In the genomic region with DNA sequence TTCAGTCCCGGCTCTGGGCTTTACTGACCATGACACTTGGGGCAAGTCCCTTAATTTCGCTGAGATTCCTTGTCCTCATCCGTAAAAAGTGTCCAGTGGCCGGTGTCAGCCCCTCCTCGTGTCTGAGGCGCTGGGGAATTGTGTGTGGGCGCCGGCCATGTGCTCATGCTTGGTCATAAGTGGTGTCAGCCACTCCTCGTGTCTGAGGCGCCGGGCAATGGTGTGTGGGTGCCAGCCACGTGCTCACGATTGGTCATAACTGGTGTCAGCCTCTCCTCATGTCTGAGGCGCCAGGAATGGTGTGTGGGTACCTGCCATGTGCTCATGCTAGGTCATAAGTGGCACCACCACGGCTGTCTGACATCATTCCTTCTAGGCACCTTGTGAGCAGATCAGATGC, we compare ENCODE assay signal across 24 cellular contexts. TPM values are rescaled to one million over a fixed set of nuclear protein-coding genes. Genes with fewer than 3 reads are reported as not detected.
DNase-seq lines count a peak whose midpoint lies in the region; ATAC-seq and TF ChIP-seq lines count a peak whose summit lies in the region.
"Had no signal": no experiment of that assay in that cellular context is flagged by ENCODE, and none has a peak within 500 bp of the region (broad histone marks: within the 10 kb centered on the region; RNA-seq: fewer than 3 reads in every experiment).

No MANE protein-coding gene starts in this region.

- H3K27ac ChIP-seq in RWPE1 = peak overlapping the region; percentile 53
- H3K27ac ChIP-seq: 22Rv1, BLaER1, C4-2B had no signal

- intact Hi-C loops in activated CD8-positive, alpha-beta T cell treated with anti-CD3 and anti-CD28 coated beads for 36 hours (cut with micrococcal nuclease) = loop anchor here (5.0 kb wide), 1 partner anchor 37 kb away; no protein-coding TSS in a partner anchor

- no peaks in the 10 kb centered on the region for H3K9me3 Mint-ChIP-seq in activated CD8-positive, alpha-beta T cell treated with anti-CD3 and anti-CD28 coated beads for 36 hours
- H3K9me3 Mint-ChIP-seq in activated CD8-positive, alpha-beta T cell treated with anti-CD3 and anti-CD28 coated beads, Interleukin-2, amount 10 ng/mL, durations not matched to agents 7 days and 5 days (ENCODE audit: insufficient read depth) = no peaks in the 10 kb centered on the region
- H3K9me3 Mint-ChIP-seq in chondrocyte (ENCODE audit: low read depth) (peaks cover 5% of the 10 kb centered on the region), WTC11 (peaks cover 16% of the 10 kb centered on the region)
- no peaks in the 10 kb centered on the region for H3K9me3 Mint-ChIP-seq in stimulated activated effector memory CD8-positive, alpha-beta T cell treated with anti-CD3 and anti-CD28 coated beads, Interleukin-12 subunit alpha, Interleukin-12 subunit beta, amount 100 ng/mL, for 72 hours
- H3K9me3 Mint-ChIP-seq: CD8-positive, alpha-beta T cell had no signal

- no peak overlapping the region for H3K27ac Mint-ChIP-seq in activated CD8-positive, alpha-beta T cell treated with anti-CD3 and anti-CD28 coated beads for 36 hours
- no peak overlapping the region for H3K27ac Mint-ChIP-seq in activated CD8-positive, alpha-beta T cell treated with anti-CD3 and anti-CD28 coated beads, Interleukin-2, amount 10 ng/mL, durations not matched to agents 7 days and 5 days
- H3K27ac Mint-ChIP-seq in chondrocyte (ENCODE audit: unreplicated experiment) (peak overlapping the region; percentile 22), WTC11 (no peak overlapping the region)
- H3K27ac Mint-ChIP-seq in stimulated activated effector memory CD8-positive, alpha-beta T cell treated with anti-CD3 and anti-CD28 coated beads, Interleukin-12 subunit alpha, Interleukin-12 subunit beta, amount 100 ng/mL, for 72 hours = no peak overlapping the region
- H3K27ac Mint-ChIP-seq: B cell; CD8-positive, alpha-beta T cell; GM23338; H9 had no signal

- H3K36me3 Mint-ChIP-seq in activated CD8-positive, alpha-beta T cell treated with anti-CD3 and anti-CD28 coated beads for 36 hours (ENCODE audit: low read depth) = no peaks in the 10 kb centered on the region
- H3K36me3 Mint-ChIP-seq in activated CD8-positive, alpha-beta T cell treated with anti-CD3 and anti-CD28 coated beads, Interleukin-2, amount 10 ng/mL, durations not matched to agents 7 days and 5 days (ENCODE audit: low read depth) = no peaks in the 10 kb centered on the region
- peaks cover 27% of the 10 kb centered on the region for H3K36me3 Mint-ChIP-seq in chondrocyte (ENCODE audit: low read depth)
- H3K36me3 Mint-ChIP-seq in stimulated activated effector memory CD8-positive, alpha-beta T cell treated with anti-CD3 and anti-CD28 coated beads, Interleukin-12 subunit alpha, Interleukin-12 subunit beta, amount 100 ng/mL, for 72 hours = peaks cover 6% of the 10 kb centered on the region
- no peaks in the 10 kb centered on the region for H3K36me3 Mint-ChIP-seq in WTC11
- H3K36me3 Mint-ChIP-seq: CD8-positive, alpha-beta T cell had no signal

- TF ChIP-seq CTCF in activated CD8-positive, alpha-beta T cell treated with anti-CD3 and anti-CD28 coated beads for 36 hours (IDR thresholded peaks at IDR 0.05) = no peak
- TF ChIP-seq CTCF in RWPE1 (conservative IDR thresholded peaks at IDR 0.05; ENCODE audit: low read depth) (no peak), chondrocyte (IDR thresholded peaks at IDR 0.05) (no peak), WTC11 (IDR thresholded peaks at IDR 0.05) (no peak)

- H3K4me3 Mint-ChIP-seq in activated CD8-positive, alpha-beta T cell treated with anti-CD3 and anti-CD28 coated beads for 36 hours = no peak overlapping the region
- no peak overlapping the region for H3K4me3 Mint-ChIP-seq in activated CD8-positive, alpha-beta T cell treated with anti-CD3 and anti-CD28 coated beads, Interleukin-2, amount 10 ng/mL, durations not matched to agents 7 days and 5 days
- H3K4me3 Mint-ChIP-seq in chondrocyte (ENCODE audit: unreplicated experiment) (no peak overlapping the region), WTC11 (no peak overlapping the region)
- no peak overlapping the region for H3K4me3 Mint-ChIP-seq in stimulated activated effector memory CD8-positive, alpha-beta T cell treated with anti-CD3 and anti-CD28 coated beads, Interleukin-12 subunit alpha, Interleukin-12 subunit beta, amount 100 ng/mL, for 72 hours
- H3K4me3 Mint-ChIP-seq: B cell; CD4-positive, CD25-positive, alpha-beta regulatory T cell; CD8-positive, alpha-beta T cell; GM23338; H9 had no signal

- peaks cover 7% of the 10 kb centered on the region for H3K27me3 Mint-ChIP-seq in activated CD8-positive, alpha-beta T cell treated with anti-CD3 and anti-CD28 coated beads for 36 hours
- peaks cover 33% of the 10 kb centered on the region for H3K27me3 Mint-ChIP-seq in activated CD8-positive, alpha-beta T cell treated with anti-CD3 and anti-CD28 coated beads, Interleukin-2, amount 10 ng/mL, durations not matched to agents 7 days and 5 days (ENCODE audit: low read depth)
- no peaks in the 10 kb centered on the region for H3K27me3 Mint-ChIP-seq in chondrocyte (ENCODE audit: low read depth)
- no peaks in the 10 kb centered on the region; the same call in 1 of the 2 replicates for H3K27me3 Mint-ChIP-seq in WTC11 (ENCODE audit: low read depth)

- POLR2A ChIA-PET in activated CD8-positive, alpha-beta T cell treated with anti-CD3 and anti-CD28 coated beads for 36 hours (lab: Charles Lee) = no interaction called here
- POLR2A ChIA-PET in activated CD8-positive, alpha-beta T cell treated with anti-CD3 and anti-CD28 coated beads, Interleukin-2, amount 10 ng/mL, durations not matched to agents 7 days and 5 days (lab: Charles Lee) = no interaction called here
- POLR2A ChIA-PET in RWPE1 (lab: Yijun Ruan, JAX; ENCODE audit: low non-redundant PET) (no interaction called here), WTC11 (lab: Charles Lee) (no interaction called here)

- no peak for ATAC-seq in activated CD8-positive, alpha-beta T cell treated with anti-CD3 and anti-CD28 coated beads for 36 hours
- no peak for ATAC-seq in activated CD8-positive, alpha-beta T cell treated with anti-CD3 and anti-CD28 coated beads, Interleukin-2, amount 10 ng/mL, durations not matched to agents 7 days and 5 days
- ATAC-seq in stimulated activated effector memory CD8-positive, alpha-beta T cell treated with anti-CD3 and anti-CD28 coated beads, Interleukin-12 subunit alpha, Interleukin-12 subunit beta, amount 100 ng/mL, for 72 hours = peak; percentile 50
- ATAC-seq in HG02973 (IDR thresholded peaks at IDR 0.05; ENCODE audit: unreplicated experiment) = no peak
- ATAC-seq in WTC11 = no peak
- ATAC-seq: CD8-positive, alpha-beta T cell; GM23338; HCT116 had no signal

- H3K4me1 Mint-ChIP-seq in activated CD8-positive, alpha-beta T cell treated with anti-CD3 and anti-CD28 coated beads for 36 hours (ENCODE audit: low read depth) = peaks cover 24% of the 10 kb centered on the region
- H3K4me1 Mint-ChIP-seq in activated CD8-positive, alpha-beta T cell treated with anti-CD3 and anti-CD28 coated beads, Interleukin-2, amount 10 ng/mL, durations not matched to agents 7 days and 5 days (ENCODE audit: low read depth) = peaks cover 25% of the 10 kb centered on the region
- H3K4me1 Mint-ChIP-seq in chondrocyte (ENCODE audit: low read depth) = peaks cover 23% of the 10 kb centered on the region
- H3K4me1 Mint-ChIP-seq in stimulated activated effector memory CD8-positive, alpha-beta T cell treated with anti-CD3 and anti-CD28 coated beads, Interleukin-12 subunit alpha, Interleukin-12 subunit beta, amount 100 ng/mL, for 72 hours = peaks cover 38% of the 10 kb centered on the region
- no peaks in the 10 kb centered on the region for H3K4me1 Mint-ChIP-seq in WTC11
- H3K4me1 Mint-ChIP-seq: GM23338 had no signal

- CTCF ChIA-PET in activated CD8-positive, alpha-beta T cell treated with anti-CD3 and anti-CD28 coated beads for 36 hours (lab: Charles Lee) = interaction anchor here (2.3 kb wide), 1 partner anchor 46 kb away, joined by 19 read pairs; no protein-coding TSS in a partner anchor
- CTCF ChIA-PET in activated CD8-positive, alpha-beta T cell treated with anti-CD3 and anti-CD28 coated beads, Interleukin-2, amount 10 ng/mL, durations not matched to agents 7 days and 5 days (lab: Charles Lee) = interaction anchor here (7.3 kb wide), 1 partner anchor 44 kb away, joined by 71 read pairs; no protein-coding TSS in a partner anchor
- CTCF ChIA-PET in RWPE1 (lab: Yijun Ruan, JAX) (no interaction called here), WTC11 (lab: Charles Lee) (no interaction called here)

- peak; percentile 18 for DNase-seq in activated CD8-positive, alpha-beta T cell treated with anti-CD3 and anti-CD28 coated beads for 36 hours
- DNase-seq in activated CD8-positive, alpha-beta T cell treated with anti-CD3 and anti-CD28 coated beads, Interleukin-2, amount 10 ng/mL, durations not matched to agents 7 days and 5 days = no peak
- DNase-seq in RWPE1 (ENCODE audit: low spot score) (no peak), chondrocyte (ENCODE audit: low spot score) (no peak), dedifferentiated amniotic fluid mesenchymal stem cell (ENCODE audit: extremely low spot score) (no peak), WTC11 (ENCODE audit: low spot score) (no peak)
- DNase-seq in stimulated activated effector memory CD8-positive, alpha-beta T cell treated with anti-CD3 and anti-CD28 coated beads, Interleukin-12 subunit alpha, Interleukin-12 subunit beta, amount 100 ng/mL, for 72 hours (ENCODE audit: low spot score in 2 of 2) = no peak
- DNase-seq: Caco-2; CD4-positive, CD25-positive, alpha-beta regulatory T cell; CD8-positive, alpha-beta T cell; DMS 273 treated with DMSO at 0.1 percent for 48 hours; DMS79; EL; GF-D8; H9 had no signal

RNA-seq across cellular contexts. Expression of gene DMBT1, which starts 40.7 kb away (rescaled TPM):
- total RNA-seq in activated CD8-positive, alpha-beta T cell treated with anti-CD3 and anti-CD28 coated beads for 36 hours = not detected
- not detected for total RNA-seq in activated CD8-positive, alpha-beta T cell treated with anti-CD3 and anti-CD28 coated beads, Interleukin-2, amount 10 ng/mL, durations not matched to agents 7 days and 5 days
- total RNA-seq in chondrocyte (0.13 to 0.34 TPM (median 0.17 TPM) in 3 replicates), WTC11 (2021) (0.09 to 0.18 TPM (median 0.13 TPM) in 3 replicates)
- total RNA-seq: B cell; Caco-2; CD4-positive, CD25-positive, alpha-beta regulatory T cell; CD8-positive, alpha-beta T cell; G401; H4 had no signal

RNA-seq across cellular contexts. Expression of gene HTRA1, which starts 58.5 kb away (rescaled TPM):
- not detected for total RNA-seq in activated CD8-positive, alpha-beta T cell treated with anti-CD3 and anti-CD28 coated beads for 36 hours
- total RNA-seq in activated CD8-positive, alpha-beta T cell treated with anti-CD3 and anti-CD28 coated beads, Interleukin-2, amount 10 ng/mL, durations not matched to agents 7 days and 5 days = not detected
- total RNA-seq in chondrocyte (1,260 to 1,504 TPM (median 1,485 TPM) in 3 replicates), WTC11 (2021) (15.4 to 18.3 TPM (median 16.0 TPM) in 3 replicates)
- total RNA-seq: B cell; CD4-positive, CD25-positive, alpha-beta regulatory T cell; CD8-positive, alpha-beta T cell had no signal

Comparison
In these comparisons a context has a peak if more than half of its experiments do, and no peak if none do; other contexts are left out.
1. RNA of gene HTRA1, which starts 58.5 kb away (total RNA-seq): 1,260 to 1,504 TPM in chondrocyte; 15.4 to 18.3 TPM in WTC11, not detected in activated CD8-positive, alpha-beta T cell treated with anti-CD3 and anti-CD28 coated beads for 36 hours and not detected in activated CD8-positive, alpha-beta T cell treated with anti-CD3 and anti-CD28 coated beads, Interleukin-2, amount 10 ng/mL, durations not matched to agents 7 days and 5 days; every median in the first group is over 10 times any median in the second.
2. CTCF ChIA-PET loops: an anchor here in activated CD8-positive, alpha-beta T cell treated with anti-CD3 and anti-CD28 coated beads for 36 hours (2.3 kb wide) and activated CD8-positive, alpha-beta T cell treated with anti-CD3 and anti-CD28 coated beads, Interleukin-2, amount 10 ng/mL, durations not matched to agents 7 days and 5 days (7.3 kb wide); none called in RWPE1 and WTC11.